Comparison of ENCODE assay signal across 14 cellular contexts in the genomic region with DNA sequence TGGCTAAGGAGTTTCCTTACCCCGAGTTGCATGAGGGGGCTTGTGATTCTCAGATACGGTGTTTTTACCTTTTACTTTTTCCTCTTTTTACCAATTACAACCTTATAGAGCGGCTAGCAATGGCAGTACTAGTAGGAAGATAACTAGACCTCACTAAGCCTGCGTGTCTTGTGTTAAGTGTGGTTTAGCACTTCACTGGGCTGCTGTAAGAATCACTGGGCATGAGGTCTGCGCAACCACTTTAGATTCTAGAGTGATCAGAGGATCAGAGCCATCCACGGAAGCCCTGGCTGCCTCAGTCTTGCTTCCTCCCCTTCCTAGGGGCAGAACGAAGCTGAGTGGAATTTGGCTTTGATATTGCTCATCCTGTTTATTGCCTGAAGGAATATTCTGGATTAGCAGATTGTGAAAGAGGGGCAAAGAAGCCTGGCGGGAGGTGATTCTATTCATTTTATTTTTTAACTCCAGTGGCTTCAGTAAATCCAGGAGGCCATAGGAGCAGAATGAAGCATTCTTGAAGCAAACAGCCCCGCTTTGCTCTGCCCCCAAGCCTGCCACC.
DNase-seq lines count a peak whose midpoint lies in the region; ATAC-seq and TF ChIP-seq lines count a peak whose summit lies in the region.
"Had no signal": no experiment of that assay in that cellular context is flagged by ENCODE, and none has a peak within 500 bp of the region (broad histone marks: within the 10 kb centered on the region; RNA-seq: fewer than 3 reads in every experiment).

No MANE protein-coding gene starts in this region.

- TF ChIP-seq CTCF in foreskin keratinocyte (conservative IDR thresholded peaks at IDR 0.05) (no peak), sigmoid colon (IDR thresholded peaks at IDR 0.05) (no peak)

- TF ChIP-seq POLR2A in sigmoid colon (IDR thresholded peaks at IDR 0.05): no peak

- H3K9me3 ChIP-seq in CD4-positive, CD25-positive, alpha-beta regulatory T cell (ENCODE audit: control insufficient read depth in 2 of 2, low read length in 2 of 2): no peaks in the 10 kb centered on the region
- no peaks in the 10 kb centered on the region for H3K9me3 ChIP-seq in sigmoid colon
- H3K9me3 ChIP-seq: SJCRH30, upper lobe of right lung had no signal

- WGBS in sigmoid colon, 2 donors: 73 to 78% methylated on average over 9 of the region's 9 CpGs

- no peaks in the 10 kb centered on the region for H3K27me3 ChIP-seq in CD4-positive, CD25-positive, alpha-beta regulatory T cell (ENCODE audit: control insufficient read depth, insufficient read depth, low read length)
- H3K27me3 ChIP-seq in foreskin keratinocyte (peaks cover 5% of the 10 kb centered on the region), sigmoid colon (peaks cover 0 to 5% (median 0%) of the 10 kb centered on the region in 3 donors)
- H3K27me3 ChIP-seq: SJCRH30 had no signal

- no peak for DNase-seq in CD4-positive, CD25-positive, alpha-beta regulatory T cell
- DNase-seq in NCI-H69 (lab: John Stamatoyannopoulos, UW) (peak; percentile 68), foreskin keratinocyte (no peak), sigmoid colon (no peak), left colon (no peak), 8988T (no peak)
- DNase-seq: activated effector memory CD4-positive, alpha-beta T cell treated with anti-CD3 and anti-CD28 coated beads, Interleukin-2, amount 50 U/mL, for 16 hours; GF-D8; naive B cell; NCI-H1048; SJCRH30; upper lobe of right lung had no signal

- no peak overlapping the region for H3K27ac ChIP-seq in CD4-positive, CD25-positive, alpha-beta regulatory T cell (ENCODE audit: insufficient read depth, low read length, poor library complexity, severe bottlenecking)
- H3K27ac ChIP-seq in foreskin keratinocyte: no peak overlapping the region
- H3K27ac ChIP-seq in sigmoid colon: no peak overlapping the region
- H3K27ac ChIP-seq: SJCRH30, upper lobe of right lung had no signal

- H3K36me3 Mint-ChIP-seq in CD4-positive, CD25-positive, alpha-beta regulatory T cell: no peaks in the 10 kb centered on the region
- H3K36me3 Mint-ChIP-seq: naive B cell had no signal

- peaks cover 5% of the 10 kb centered on the region for H3K27me3 Mint-ChIP-seq in CD4-positive, CD25-positive, alpha-beta regulatory T cell
- H3K27me3 Mint-ChIP-seq: naive B cell had no signal

- no peak overlapping the region for H3K4me3 ChIP-seq in CD4-positive, CD25-positive, alpha-beta regulatory T cell (ENCODE audit: low read depth, low read length)
- no peak overlapping the region for H3K4me3 ChIP-seq in sigmoid colon
- H3K4me3 ChIP-seq: SJCRH30, upper lobe of right lung had no signal

- no peak for ATAC-seq in CD4-positive, CD25-positive, alpha-beta regulatory T cell (ENCODE audit: low read depth in 2 of 2)
- ATAC-seq in GM21576 (IDR thresholded peaks at IDR 0.05; ENCODE audit: unreplicated experiment): peak; percentile 41
- peak; percentile 29 for ATAC-seq in foreskin keratinocyte
- ATAC-seq in HG02571 (IDR thresholded peaks at IDR 0.05; ENCODE audit: unreplicated experiment): no peak
- no peak for ATAC-seq in left colon

- H3K27ac Mint-ChIP-seq in CD4-positive, CD25-positive, alpha-beta regulatory T cell: peak overlapping the region in 2 of 3 donors; percentile 60 to 61

- H3K4me3 Mint-ChIP-seq in CD4-positive, CD25-positive, alpha-beta regulatory T cell: no peak overlapping the region

- H3K4me1 ChIP-seq in CD4-positive, CD25-positive, alpha-beta regulatory T cell (ENCODE audit: control insufficient read depth, insufficient read depth, low read length, poor library complexity, severe bottlenecking): peaks cover 5% of the 10 kb centered on the region
- no peaks in the 10 kb centered on the region for H3K4me1 ChIP-seq in foreskin keratinocyte
- no peaks in the 10 kb centered on the region for H3K4me1 ChIP-seq in sigmoid colon
- H3K4me1 ChIP-seq: SJCRH30, upper lobe of right lung had no signal

- intact Hi-C loops in sigmoid colon (cut with DNase I) (loop anchor here (10.0 kb wide), 1 partner anchor 186 kb away; no protein-coding TSS in a partner anchor), left colon (cut with DNase I, micrococcal nuclease) (no loop called here)

- no peak for TF ChIP-seq EP300 in sigmoid colon (IDR thresholded peaks at IDR 0.05)

- no peaks in the 10 kb centered on the region for H3K36me3 ChIP-seq in CD4-positive, CD25-positive, alpha-beta regulatory T cell (ENCODE audit: control insufficient read depth, insufficient read depth, low read length)
- H3K36me3 ChIP-seq in sigmoid colon: no peaks in the 10 kb centered on the region
- H3K36me3 ChIP-seq: SJCRH30, upper lobe of right lung had no signal

- H3K9me3 Mint-ChIP-seq in CD4-positive, CD25-positive, alpha-beta regulatory T cell: peaks cover 0 to 4% (median 2%) of the 10 kb centered on the region in 7 donors

- peaks cover 0 to 21% (median 13%) of the 10 kb centered on the region in 4 donors for H3K4me1 Mint-ChIP-seq in CD4-positive, CD25-positive, alpha-beta regulatory T cell

Comparison
In these comparisons a context has a peak if more than half of its experiments do, and no peak if none do; other contexts are left out.
1. ATAC-seq: peak in GM21576 (single experiment) and foreskin keratinocyte (single experiment); none in CD4-positive, CD25-positive, alpha-beta regulatory T cell (0 of 2), HG02571 (single experiment) and left colon (single experiment).